In genomic region chr5:168917947-168918600, GRCh38 we compare ENCODE assay signal across 18 cellular contexts.
"Had no signal": no experiment of that assay in that cellular context is flagged by ENCODE, and none has a peak within 500 bp of the region (broad histone marks: within the 10 kb centered on the region; RNA-seq: fewer than 3 reads in every experiment).

No MANE protein-coding gene starts in this region.

- H3K9ac ChIP-seq: neural progenitor cell had no signal

- H3K4me1 Mint-ChIP-seq: naive B cell had no signal

- H3K4me3 ChIP-seq: colonic mucosa, dorsolateral prefrontal cortex, heart right ventricle, neural progenitor cell, testis, tibial nerve, upper lobe of right lung, vagina had no signal

- H3K27me3 ChIP-seq: colonic mucosa, testis, tibial nerve, vagina had no signal

- DNase-seq: colonic mucosa; dorsolateral prefrontal cortex; effector CD8-positive, alpha-beta T cell; heart right ventricle; hypothalamus; kidney glomerular epithelial cell; mesendoderm; naive B cell; stimulated activated CD4-positive, alpha-beta T cell treated with anti-CD3 and anti-CD28 coated beads, Interleukin-2, amount 100 ng/mL, for 24 hours; stimulated activated CD4-positive, alpha-beta T cell treated with anti-CD3 and anti-CD28 coated beads, Interleukin-4, amount 100 ng/mL, for 4 hours; stimulated activated naive B cell treated with anti-CD40 and anti-IgM and Interleukin-4, amounts not matched to agents 10 μg/mL and 1 μg/mL and 100 μg/mL, for 72 hours; stimulated activated naive CD8-positive, alpha-beta T cell treated with anti-CD3 and anti-CD28 coated beads, Interleukin-15, amount 100 ng/mL, for 72 hours; testis; upper lobe of right lung had no signal

- H3K27ac Mint-ChIP-seq: neural progenitor cell; stimulated activated naive B cell treated with anti-CD40 and anti-IgM and Interleukin-4, amounts not matched to agents 10 μg/mL and 1 μg/mL and 100 μg/mL, for 72 hours; stimulated activated naive CD8-positive, alpha-beta T cell treated with anti-CD3 and anti-CD28 coated beads, Interleukin-15, amount 100 ng/mL, for 72 hours had no signal

- H3K36me3 Mint-ChIP-seq: naive B cell; neural progenitor cell; stimulated activated naive B cell treated with anti-CD40 and anti-IgM and Interleukin-4, amounts not matched to agents 10 μg/mL and 1 μg/mL and 100 μg/mL, for 72 hours had no signal

- H3K27ac ChIP-seq: colonic mucosa, dorsolateral prefrontal cortex, heart right ventricle, neural progenitor cell, testis, tibial nerve, upper lobe of right lung, vagina had no signal

- H3K9me3 Mint-ChIP-seq: neural progenitor cell; stimulated activated naive B cell treated with anti-CD40 and anti-IgM and Interleukin-4, amounts not matched to agents 10 μg/mL and 1 μg/mL and 100 μg/mL, for 72 hours; stimulated activated naive CD8-positive, alpha-beta T cell treated with anti-CD3 and anti-CD28 coated beads, Interleukin-15, amount 100 ng/mL, for 72 hours had no signal

- H3K4me1 ChIP-seq: colonic mucosa, neural progenitor cell had no signal

- H3K9me3 ChIP-seq: colonic mucosa, heart right ventricle, testis, tibial nerve, upper lobe of right lung, vagina had no signal

- H2AFZ ChIP-seq: neural progenitor cell had no signal

- H3K4me2 ChIP-seq: neural progenitor cell had no signal

- H3K36me3 ChIP-seq: colonic mucosa, heart right ventricle, neural progenitor cell, tibial nerve, upper lobe of right lung, vagina had no signal

- ATAC-seq: heart right ventricle; sciatic nerve; stimulated activated naive B cell treated with anti-CD40 and anti-IgM and Interleukin-4, amounts not matched to agents 10 μg/mL and 1 μg/mL and 100 μg/mL, for 72 hours; stimulated activated naive CD8-positive, alpha-beta T cell treated with anti-CD3 and anti-CD28 coated beads, Interleukin-15, amount 100 ng/mL, for 72 hours; upper lobe of right lung had no signal

- H3K4me3 Mint-ChIP-seq: naive B cell; neural progenitor cell; stimulated activated naive B cell treated with anti-CD40 and anti-IgM and Interleukin-4, amounts not matched to agents 10 μg/mL and 1 μg/mL and 100 μg/mL, for 72 hours; stimulated activated naive CD8-positive, alpha-beta T cell treated with anti-CD3 and anti-CD28 coated beads, Interleukin-15, amount 100 ng/mL, for 72 hours had no signal
